ENCODE assay signal across 20 cellular contexts in genomic region chr11:45423475-45424081, GRCh38.
A peak's percentile ranks its signal among the peaks of the same experiment; 100 is the strongest.
DNase-seq lines count a peak whose midpoint lies in the region; ATAC-seq and TF ChIP-seq lines count a peak whose summit lies in the region.
"Had no signal": no experiment of that assay in that cellular context is flagged by ENCODE, and none has a peak within 500 bp of the region (broad histone marks: within the 10 kb centered on the region; RNA-seq: fewer than 3 reads in every experiment).

No MANE protein-coding gene starts in this region.

- DNase-seq in Right ventricle myocardium superior (no peak), right cardiac atrium (no peak), left lung (no peak), posterior vena cava (ENCODE audit: low spot score) (peak; percentile 32), upper lobe of right lung (no peak), dedifferentiated amniotic fluid mesenchymal stem cell (ENCODE audit: extremely low spot score) (no peak), HK-2 (ENCODE audit: unreplicated experiment) (no peak)
- no peak for DNase-seq in activated CD4-positive, alpha-beta T cell treated with anti-CD3 and anti-CD28 coated beads, Interleukin-2, amount 10 ng/mL, durations not matched to agents 7 days and 5 days
- DNase-seq: BE2C; CD4-positive, CD25-positive, alpha-beta regulatory T cell; COR-L47; DMS153; GDM1; H7; HFFc6; KG1; NCI-H1417 treated with DMSO at 0.1 percent for 48 hours; NCI-H1930; NCI-H345; NCI-H524 treated with DMSO at 0.1 percent for 48 hours had no signal

- H3K27ac Mint-ChIP-seq in activated CD4-positive, alpha-beta T cell treated with anti-CD3 and anti-CD28 coated beads, Interleukin-2, amount 10 ng/mL, durations not matched to agents 7 days and 5 days, result no peak overlapping the region
- H3K27ac Mint-ChIP-seq: CD4-positive, CD25-positive, alpha-beta regulatory T cell; HFFc6 had no signal

- H3K27me3 Mint-ChIP-seq in activated CD4-positive, alpha-beta T cell treated with anti-CD3 and anti-CD28 coated beads, Interleukin-2, amount 10 ng/mL, durations not matched to agents 7 days and 5 days, result peaks cover 2% of the 10 kb centered on the region

- CTCF ChIA-PET in activated CD4-positive, alpha-beta T cell treated with anti-CD3 and anti-CD28 coated beads, Interleukin-2, amount 10 ng/mL, durations not matched to agents 7 days and 5 days (lab: Charles Lee), result interaction anchor here (0.6 kb wide), 1 partner anchor 313 kb away, joined by 3 read pairs; no protein-coding TSS in a partner anchor

- ATAC-seq in Right ventricle myocardium superior (ENCODE audit: poor library complexity) (peak; percentile 56), right cardiac atrium (no peak), left lung (peak; percentile 52), upper lobe of right lung (peak; percentile 11)

- H3K4me1 ChIP-seq in right cardiac atrium (ENCODE audit: control insufficient read depth, insufficient read depth, low read length) (no peaks in the 10 kb centered on the region), left lung (no peaks in the 10 kb centered on the region), upper lobe of right lung (no peaks in the 10 kb centered on the region)
- H3K4me1 ChIP-seq: BE2C had no signal

- no peaks in the 10 kb centered on the region for H3K4me1 Mint-ChIP-seq in activated CD4-positive, alpha-beta T cell treated with anti-CD3 and anti-CD28 coated beads, Interleukin-2, amount 10 ng/mL, durations not matched to agents 7 days and 5 days
- H3K4me1 Mint-ChIP-seq: CD4-positive, CD25-positive, alpha-beta regulatory T cell had no signal

- no peaks in the 10 kb centered on the region for H3K9me3 Mint-ChIP-seq in activated CD4-positive, alpha-beta T cell treated with anti-CD3 and anti-CD28 coated beads, Interleukin-2, amount 10 ng/mL, durations not matched to agents 7 days and 5 days

- H3K4me3 Mint-ChIP-seq in activated CD4-positive, alpha-beta T cell treated with anti-CD3 and anti-CD28 coated beads, Interleukin-2, amount 10 ng/mL, durations not matched to agents 7 days and 5 days, result no peak overlapping the region
- H3K4me3 Mint-ChIP-seq: CD4-positive, CD25-positive, alpha-beta regulatory T cell; HFFc6 had no signal

- H3K9me3 ChIP-seq in right cardiac atrium (ENCODE audit: control insufficient read depth, low read length) (no peaks in the 10 kb centered on the region), left lung (peaks cover 0 to 10% of the 10 kb centered on the region in 2 donors), upper lobe of right lung (no peaks in the 10 kb centered on the region)
- H3K9me3 ChIP-seq: BE2C had no signal

- intact Hi-C loops in Right ventricle myocardium superior (cut with DNase I) (no loop called here), right cardiac atrium (cut with DNase I) (no loop called here), left lung (cut with DNase I) (no loop called here), posterior vena cava (cut with DNase I) (no loop called here), upper lobe of right lung (cut with DNase I) (no loop called here)

- WGBS in right cardiac atrium, result 43% methylated on average over 8 of the region's 8 CpGs

- no peaks in the 10 kb centered on the region for H3K36me3 ChIP-seq in left lung
- no peaks in the 10 kb centered on the region for H3K36me3 ChIP-seq in upper lobe of right lung
- H3K36me3 ChIP-seq: BE2C had no signal

- POLR2A ChIA-PET in activated CD4-positive, alpha-beta T cell treated with anti-CD3 and anti-CD28 coated beads, Interleukin-2, amount 10 ng/mL, durations not matched to agents 7 days and 5 days (lab: Charles Lee), result no interaction called here

- H3K27me3 ChIP-seq in right cardiac atrium (ENCODE audit: control insufficient read depth, insufficient read depth) (no peaks in the 10 kb centered on the region), left lung (peaks cover 0 to 5% of the 10 kb centered on the region in 2 donors), upper lobe of right lung (no peaks in the 10 kb centered on the region)
- H3K27me3 ChIP-seq: BE2C had no signal

- H3K36me3 Mint-ChIP-seq in activated CD4-positive, alpha-beta T cell treated with anti-CD3 and anti-CD28 coated beads, Interleukin-2, amount 10 ng/mL, durations not matched to agents 7 days and 5 days (ENCODE audit: low read depth), result no peaks in the 10 kb centered on the region
- H3K36me3 Mint-ChIP-seq: CD4-positive, CD25-positive, alpha-beta regulatory T cell had no signal

- H3K27ac ChIP-seq in right cardiac atrium (ENCODE audit: low read length) (no peak overlapping the region), left lung (no peak overlapping the region), upper lobe of right lung (no peak overlapping the region)

- no peak for TF ChIP-seq CTCF in left lung (IDR thresholded peaks at IDR 0.05)
- TF ChIP-seq CTCF in upper lobe of right lung (IDR thresholded peaks at IDR 0.05), result no peak

- no peak overlapping the region for H3K4me3 ChIP-seq in right cardiac atrium (ENCODE audit: low read length)
- H3K4me3 ChIP-seq in left lung, result no peak overlapping the region
- H3K4me3 ChIP-seq in upper lobe of right lung, result no peak overlapping the region

Comparison
In these comparisons a context has a peak if more than half of its experiments do, and no peak if none do; other contexts are left out.
1. ATAC-seq: peak in Right ventricle myocardium superior (single experiment), left lung (single experiment) and upper lobe of right lung (single experiment); none in right cardiac atrium (0 of 2).